In genomic region chr19:16027528-16027927, GRCh38 we compare ENCODE assay signal across 15 cellular contexts.
"Had no signal": no experiment of that assay in that cellular context is flagged by ENCODE, and none has a peak within 500 bp of the region (broad histone marks: within the 10 kb centered on the region; RNA-seq: fewer than 3 reads in every experiment).

No MANE protein-coding gene starts in this region.

- H3K4me1 Mint-ChIP-seq: activated B cell treated with CpG ODN at 0.5 μM for 24 hours, brain had no signal

- H3K27ac Mint-ChIP-seq: activated B cell treated with CpG ODN at 0.5 μM for 24 hours; activated T-helper 1 cell treated with anti-CD3 and anti-CD28 coated beads, Interleukin-12 subunit alpha, Interleukin-12 subunit beta, Interleukin-2, Interleukin-4 antibody, amounts not matched to agents 30 ng/mL and 10 ng/mL and 1 ng/mL, durations not matched to agents 14 hours and 24 hours and 36 hours; brain; natural killer cell treated with Interleukin-12 subunit alpha and Interleukin-12 subunit beta and Interleukin-15 and Interleukin-18, amount 100 ng/mL, for 72 hours; T-helper 17 cell had no signal

- H3K27me3 Mint-ChIP-seq: activated B cell treated with CpG ODN at 0.5 μM for 24 hours; brain; natural killer cell treated with Interleukin-12 subunit alpha and Interleukin-12 subunit beta and Interleukin-15 and Interleukin-18, amount 100 ng/mL, for 72 hours; T-helper 17 cell had no signal

- H3K9me3 Mint-ChIP-seq: activated B cell treated with CpG ODN at 0.5 μM for 24 hours; activated T-helper 1 cell treated with anti-CD3 and anti-CD28 coated beads, Interleukin-12 subunit alpha, Interleukin-12 subunit beta, Interleukin-2, Interleukin-4 antibody, amounts not matched to agents 30 ng/mL and 10 ng/mL and 1 ng/mL, durations not matched to agents 14 hours and 24 hours and 36 hours; natural killer cell treated with Interleukin-12 subunit alpha and Interleukin-12 subunit beta and Interleukin-15 and Interleukin-18, amount 100 ng/mL, for 72 hours had no signal

- ATAC-seq: gastroesophageal sphincter; natural killer cell treated with Interleukin-12 subunit alpha and Interleukin-12 subunit beta and Interleukin-15 and Interleukin-18, amount 100 ng/mL, for 72 hours; pancreas; right cardiac atrium; T-helper 17 cell had no signal

- H3K4me3 Mint-ChIP-seq: activated B cell treated with CpG ODN at 0.5 μM for 24 hours; activated T-helper 1 cell treated with anti-CD3 and anti-CD28 coated beads, Interleukin-12 subunit alpha, Interleukin-12 subunit beta, Interleukin-2, Interleukin-4 antibody, amounts not matched to agents 30 ng/mL and 10 ng/mL and 1 ng/mL, durations not matched to agents 14 hours and 24 hours and 36 hours; brain; natural killer cell treated with Interleukin-12 subunit alpha and Interleukin-12 subunit beta and Interleukin-15 and Interleukin-18, amount 100 ng/mL, for 72 hours; T-helper 17 cell had no signal

- H3K36me3 Mint-ChIP-seq: brain; natural killer cell treated with Interleukin-12 subunit alpha and Interleukin-12 subunit beta and Interleukin-15 and Interleukin-18, amount 100 ng/mL, for 72 hours had no signal

- DNase-seq: activated B cell treated with CpG ODN at 0.5 μM for 24 hours; activated CD4-positive, alpha-beta T cell treated with anti-CD3 and anti-CD28 coated beads, Interleukin-2, amount 50 U/mL, for 1 hour; left ventricle myocardium inferior; mammary epithelial cell; midbrain; pancreas; right cardiac atrium; stimulated activated naive CD4-positive, alpha-beta T cell treated with Interleukin-2 at 50 U/mL for 16 hours; SW 1271; T-helper 17 cell; tibial artery had no signal
